In the genomic region with DNA sequence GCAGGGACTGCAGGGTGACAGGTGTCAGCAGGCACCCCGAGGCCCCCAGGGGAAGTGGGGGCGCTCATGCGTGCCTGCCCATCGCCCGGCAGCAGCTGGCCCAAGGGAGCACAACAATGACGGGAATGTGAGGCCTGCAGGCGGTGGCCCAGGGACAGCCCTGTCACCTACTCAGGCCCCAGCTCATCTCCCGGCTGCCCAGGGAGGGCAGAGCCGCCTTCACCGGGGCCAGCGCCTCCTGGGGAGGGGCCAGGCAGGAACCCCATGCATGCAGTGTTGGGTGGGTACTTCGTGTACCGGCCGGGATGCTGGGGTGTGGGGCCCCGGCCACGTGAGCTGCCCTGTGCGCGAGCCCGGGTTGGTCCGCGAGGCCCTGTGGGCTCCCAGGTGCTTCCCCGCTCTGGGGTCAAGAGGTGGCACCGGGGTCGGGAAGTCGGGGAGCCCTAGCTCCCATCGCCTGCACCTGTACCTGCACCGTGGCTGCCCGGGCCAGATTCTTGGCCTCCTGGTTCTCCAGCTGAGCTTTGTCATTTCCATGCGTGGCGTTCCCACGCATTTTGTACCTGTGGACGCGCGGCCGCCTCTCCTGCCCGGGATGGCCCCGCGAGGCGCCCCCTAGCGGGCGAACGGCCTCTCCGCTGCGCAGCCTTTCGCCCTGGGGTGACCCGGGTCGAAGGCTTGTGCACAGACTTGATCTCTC, we compare ENCODE assay signal across 1 cellular context.
TF ChIP-seq lines count a peak whose summit lies in the region.

No MANE protein-coding gene starts in this region.

TF ChIP-seq in IMR-90, 13 proteins besides CTCF, POLR2A, EP300 and RAD21:
- TF ChIP-seq BHLHE40 (IDR thresholded peaks at IDR 0.05; ENCODE audit: low read depth, low read length) (no peak), SMC3 (IDR thresholded peaks at IDR 0.05; ENCODE audit: low read depth, low read length) (no peak)
